Comparison of ENCODE assay signal across 10 cellular contexts in the genomic region with DNA sequence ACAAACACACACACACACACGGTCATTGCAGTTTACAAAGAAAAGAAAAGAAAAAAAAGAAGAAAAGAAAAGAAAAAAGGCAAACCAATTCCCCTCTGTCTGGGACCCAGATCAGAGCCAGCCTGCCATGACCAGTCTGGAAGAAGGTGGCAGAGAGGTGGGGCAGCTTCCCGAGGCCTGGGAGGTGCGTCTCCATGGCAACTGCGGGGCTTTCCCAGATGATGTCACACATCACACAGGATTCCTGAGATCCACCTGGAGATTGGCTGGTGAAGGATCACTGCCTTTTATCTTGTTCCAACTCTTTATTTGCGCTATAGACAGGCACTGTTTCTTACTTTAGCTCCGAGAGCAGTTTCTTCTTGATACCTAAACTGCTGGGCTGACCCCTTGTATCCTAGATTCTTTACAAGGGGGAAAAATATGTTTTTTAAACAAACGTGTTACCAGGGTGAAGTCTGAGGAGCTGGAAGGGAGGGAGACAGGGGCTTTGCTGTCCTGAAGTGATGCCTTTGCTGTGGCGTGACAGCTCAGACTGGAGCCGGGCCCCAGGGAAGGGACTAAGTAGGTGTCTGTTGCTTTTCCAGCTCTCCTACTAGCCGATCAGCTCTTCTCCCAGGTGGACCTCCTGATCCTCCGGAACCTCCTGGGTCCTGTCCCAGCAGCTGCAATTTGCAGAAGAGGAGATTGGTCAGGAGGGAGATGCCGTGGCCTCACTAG.
A peak's percentile ranks its signal among the peaks of the same experiment; 100 is the strongest.
DNase-seq lines count a peak whose midpoint lies in the region; ATAC-seq, FAIRE-seq and TF ChIP-seq lines count a peak whose summit lies in the region.
"Had no signal": no experiment of that assay in that cellular context is flagged by ENCODE, and none has a peak within 500 bp of the region (broad histone marks: within the 10 kb centered on the region; RNA-seq: fewer than 3 reads in every experiment).

No MANE protein-coding gene starts in this region.

- in situ Hi-C loops in ACHN (cut with HindIII; ENCODE audit: low pct_ligation_motif_present, low pct_unique_long_range_greater_than_20kb, low sequenced_read_pairs), result no loop called here
- in situ Hi-C loops in K562 (cut with MboI), result no loop called here
- in situ Hi-C loops in HepG2 (cut with HindIII; ENCODE audit: extremely low pct_ligation_motif_present, low pct_unique_long_range_greater_than_20kb), result no loop called here

- CTCF ChIA-PET in K562 (lab: Yijun Ruan, JAX; ENCODE audit: low intra/inter-chr PET ratio) (no interaction called here), HepG2 (lab: Yijun Ruan, JAX; ENCODE audit: low intra/inter-chr PET ratio, low total read pairs) (no interaction called here)

- POLR2A ChIA-PET in K562 (lab: Yijun Ruan, JAX), result interaction anchor here (0.7 to 0.9 kb wide), 3 partner anchors 8 to 44 kb away, joined by 3 read pairs; no protein-coding TSS in a partner anchor
- POLR2A ChIA-PET in HepG2 (lab: Yijun Ruan, JAX), result no interaction called here

- intact Hi-C loops in K562 (cut with micrococcal nuclease), result no loop called here
- intact Hi-C loops in HepG2 (cut with micrococcal nuclease; ENCODE audit: unreplicated experiment), result no loop called here

- H3K9me1 ChIP-seq in K562 (ENCODE audit: control insufficient read depth, insufficient read depth, low read length), result peaks cover 3% of the 10 kb centered on the region

- BruUV-seq in K562 (replicated peaks; lab: Mats Ljungman, UMichigan), result no TSS peak
- BruUV-seq in HepG2 (replicated peaks; lab: Mats Ljungman, UMichigan), result no TSS peak

- H4K20me1 ChIP-seq in K562 (replicated peaks; ENCODE audit: control insufficient read depth, insufficient read depth, low read length), result peaks cover 16% of the 10 kb centered on the region
- H4K20me1 ChIP-seq in HepG2 (ENCODE audit: insufficient read depth, low read length), result no peaks in the 10 kb centered on the region

- TF ChIP-seq EP300 in K562 (IDR thresholded peaks at IDR 0.05; ENCODE audit: low read length) (no peak), HepG2 (IDR thresholded peaks at IDR 0.05; ENCODE audit: low read depth in 2 of 2, low read length in 2 of 2) (no peak), HepG2 (CRISPR knock-in tag; IDR thresholded peaks at IDR 0.05; ENCODE audit: borderline replicate concordance) (no peak)

- no peak overlapping the region for H3K4me2 ChIP-seq in K562 (ENCODE audit: insufficient read depth, low read length)
- H3K4me2 ChIP-seq in HepG2 (ENCODE audit: low read depth, low read length), result no peak overlapping the region

- H3K27ac ChIP-seq in K562 (ENCODE audit: extremely low read depth, low read depth, low read length), result no peak overlapping the region
- no peak overlapping the region for H3K27ac ChIP-seq in HepG2 (ENCODE audit: extremely low read length, insufficient read depth, low read length)
- H3K27ac ChIP-seq: HL-60, sigmoid colon had no signal

- TF ChIP-seq POLR2A in K562 (conservative IDR thresholded peaks at IDR 0.05) (no peak), HepG2 (IDR thresholded peaks at IDR 0.05; ENCODE audit: insufficient read depth in 1 of 2, low read depth in 2 of 2, low read length in 2 of 2) (no peak)

- H3K79me2 ChIP-seq in K562 (ENCODE audit: control insufficient read depth, insufficient read depth, low read length), result no peaks in the 10 kb centered on the region
- no peaks in the 10 kb centered on the region for H3K79me2 ChIP-seq in HepG2 (ENCODE audit: insufficient read depth, low read length)

- H3K27me3 ChIP-seq in K562 (ENCODE audit: control insufficient read depth in 2 of 2, insufficient read depth in 2 of 2, low read length in 2 of 2) (peaks cover 0 to 22% of the 10 kb centered on the region in 2 experiments; a peak in 2 of 5 replicates), HepG2 (ENCODE audit: control insufficient read depth in 1 of 2, insufficient read depth in 2 of 2, low read length in 2 of 2) (peaks cover 4 to 48% of the 10 kb centered on the region in 2 experiments; a peak in 4 of 5 replicates)
- H3K27me3 ChIP-seq: sigmoid colon had no signal

- H3K4me1 ChIP-seq in K562 (replicated peaks in 1 of 2; ENCODE audit: control insufficient read depth in 2 of 2, insufficient read depth in 2 of 2, low read length in 2 of 2), result peaks cover 0 to 3% of the 10 kb centered on the region in 2 experiments; a peak in 3 of 5 replicates
- H3K4me1 ChIP-seq in HepG2 (ENCODE audit: insufficient read depth, low read length), result no peaks in the 10 kb centered on the region

- no peak for TF ChIP-seq CTCF in K562 (IDR thresholded peaks at IDR 0.05 in 2 of 3, conservative IDR thresholded peaks at IDR 0.05 in 1 of 3; ENCODE audit: insufficient read depth in 2 of 3, low read depth in 1 of 3, low read length in 3 of 3)
- no peak for TF ChIP-seq CTCF in HepG2 (CRISPR knock-in tag; IDR thresholded peaks at IDR 0.05)

- FAIRE-seq in K562 (lab: Jason Lieb, UNC) (no peak), HepG2 (lab: Jason Lieb, UNC) (no peak)

- whole genome bisulfite sequencing in K562 (ENCODE audit: insufficient coverage, low coverage, missing lambda C conversion rate), result 12% methylated on average over 11 of the region's 12 CpGs
- WGBS in HepG2 (ENCODE audit: low lambda C conversion rate), result 8% methylated on average over 7 of the region's 12 CpGs

- H3K9me3 ChIP-seq in K562 (replicated peaks; ENCODE audit: control insufficient read depth, insufficient read depth, low read depth, low read length) (no peaks in the 10 kb centered on the region), HepG2 (ENCODE audit: low read length) (no peaks in the 10 kb centered on the region)
- H3K9me3 ChIP-seq: sigmoid colon had no signal

- H3K9ac ChIP-seq in K562 (ENCODE audit: insufficient read depth in 1 of 2, low read depth in 2 of 2, low read length in 2 of 2) (no peak overlapping the region), HepG2 (ENCODE audit: insufficient read depth, low read depth, low read length) (no peak overlapping the region)

- H3K4me3 ChIP-seq in K562 (no peak overlapping the region), HepG2 (replicated peaks in 1 of 3; ENCODE audit: insufficient read depth in 1 of 3, low read depth in 2 of 3, low read length in 3 of 3) (no peak overlapping the region)
- H3K4me3 ChIP-seq: sigmoid colon had no signal

- no peaks in the 10 kb centered on the region for H3K36me3 ChIP-seq in K562 (ENCODE audit: control insufficient read depth, insufficient read depth, low read length)
- H3K36me3 ChIP-seq in HepG2 (replicated peaks in 1 of 2; ENCODE audit: control insufficient read depth in 1 of 2, insufficient read depth in 2 of 2, low read length in 2 of 2), result no peaks in the 10 kb centered on the region
- H3K36me3 ChIP-seq: sigmoid colon had no signal

- no peak for TF ChIP-seq RAD21 in K562 (CRISPR knock-in tag; conservative IDR thresholded peaks at IDR 0.05 in 1 of 2, IDR thresholded peaks at IDR 0.05 in 1 of 2)
- no peak for TF ChIP-seq RAD21 in HepG2 (CRISPR knock-in tag; IDR thresholded peaks at IDR 0.05)

- no peak for ATAC-seq in K562
- no peak for ATAC-seq in HepG2
- ATAC-seq in HG02852 (IDR thresholded peaks at IDR 0.05; ENCODE audit: unreplicated experiment), result no peak
- ATAC-seq in GM18867 (IDR thresholded peaks at IDR 0.05; ENCODE audit: unreplicated experiment), result no peak

- no peak overlapping the region for H2AFZ ChIP-seq in K562 (ENCODE audit: low read depth, low read length)
- no peak overlapping the region for H2AFZ ChIP-seq in HepG2 (ENCODE audit: low read length)

- peak; percentile 87 for DNase-seq in ACHN
- peak; percentile 29 for DNase-seq in NCI-H128 (lab: John Stamatoyannopoulos, UW; ENCODE audit: unreplicated experiment)
- no peak for DNase-seq in K562 (ENCODE audit: extremely low read depth in 1 of 4, low spot score in 3 of 4)
- peak; percentile 20 for DNase-seq in HepG2 (ENCODE audit: low spot score)
- no peak for DNase-seq in T-helper 2 cell
- no peak for DNase-seq in C1 segment of cervical spinal cord (lab: John Stamatoyannopoulos, UW)
- DNase-seq: sigmoid colon had no signal

TF ChIP-seq in K562, 482 proteins besides CTCF, POLR2A, EP300 and RAD21:
- TF ChIP-seq TAF1 (IDR thresholded peaks at IDR 0.05; ENCODE audit: control insufficient read depth, extremely low read depth, insufficient read depth, low read length, severe bottlenecking), result no peak
- TF ChIP-seq RFX1 (IDR thresholded peaks at IDR 0.05), result peak; percentile 66
- no peak for TF ChIP-seq MAFF (IDR thresholded peaks at IDR 0.05; ENCODE audit: low read length)

TF ChIP-seq in HepG2, 621 proteins besides CTCF, POLR2A, EP300 and RAD21 (continues in another document):
- peak; percentile 82; the same call in 1 of the 2 replicates for TF ChIP-seq RELA (CRISPR knock-in tag; IDR thresholded peaks at IDR 0.05)
- TF ChIP-seq, protein P1, sequence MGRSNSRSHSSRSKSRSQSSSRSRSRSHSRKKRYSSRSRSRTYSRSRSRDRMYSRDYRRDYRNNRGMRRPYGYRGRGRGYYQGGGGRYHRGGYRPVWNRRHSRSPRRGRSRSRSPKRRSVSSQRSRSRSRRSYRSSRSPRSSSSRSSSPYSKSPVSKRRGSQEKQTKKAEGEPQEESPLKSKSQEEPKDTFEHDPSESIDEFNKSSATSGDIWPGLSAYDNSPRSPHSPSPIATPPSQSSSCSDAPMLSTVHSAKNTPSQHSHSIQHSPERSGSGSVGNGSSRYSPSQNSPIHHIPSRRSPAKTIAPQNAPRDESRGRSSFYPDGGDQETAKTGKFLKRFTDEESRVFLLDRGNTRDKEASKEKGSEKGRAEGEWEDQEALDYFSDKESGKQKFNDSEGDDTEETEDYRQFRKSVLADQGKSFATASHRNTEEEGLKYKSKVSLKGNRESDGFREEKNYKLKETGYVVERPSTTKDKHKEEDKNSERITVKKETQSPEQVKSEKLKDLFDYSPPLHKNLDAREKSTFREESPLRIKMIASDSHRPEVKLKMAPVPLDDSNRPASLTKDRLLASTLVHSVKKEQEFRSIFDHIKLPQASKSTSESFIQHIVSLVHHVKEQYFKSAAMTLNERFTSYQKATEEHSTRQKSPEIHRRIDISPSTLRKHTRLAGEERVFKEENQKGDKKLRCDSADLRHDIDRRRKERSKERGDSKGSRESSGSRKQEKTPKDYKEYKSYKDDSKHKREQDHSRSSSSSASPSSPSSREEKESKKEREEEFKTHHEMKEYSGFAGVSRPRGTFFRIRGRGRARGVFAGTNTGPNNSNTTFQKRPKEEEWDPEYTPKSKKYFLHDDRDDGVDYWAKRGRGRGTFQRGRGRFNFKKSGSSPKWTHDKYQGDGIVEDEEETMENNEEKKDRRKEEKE (IDR thresholded peaks at IDR 0.05), result no peak
- no peak for TF ChIP-seq SIN3A (IDR thresholded peaks at IDR 0.05; ENCODE audit: borderline replicate concordance, low read depth, low read length)
- no peak for TF ChIP-seq KLF12 (CRISPR knock-in tag; IDR thresholded peaks at IDR 0.05; ENCODE audit: borderline replicate concordance)
- TF ChIP-seq ZC3H4 (CRISPR knock-in tag; IDR thresholded peaks at IDR 0.05; ENCODE audit: borderline replicate concordance), result no peak
- TF ChIP-seq ISX (CRISPR knock-in tag; conservative IDR thresholded peaks at IDR 0.05), result no peak
- no peak for TF ChIP-seq STAT5B (CRISPR knock-in tag; IDR thresholded peaks at IDR 0.05)
- TF ChIP-seq CCDC6 (CRISPR knock-in tag; IDR thresholded peaks at IDR 0.05), result no peak
- TF ChIP-seq MEIS1 (CRISPR knock-in tag; IDR thresholded peaks at IDR 0.05; ENCODE audit: borderline replicate concordance), result no peak
- no peak for TF ChIP-seq ZNF7 (CRISPR knock-in tag; IDR thresholded peaks at IDR 0.05)

Comparison
In these comparisons a context has a peak if more than half of its experiments do, and no peak if none do; other contexts are left out.
1. DNase-seq: peak in ACHN (single experiment), NCI-H128 (single experiment) and HepG2 (single experiment); none in K562 (0 of 4), T-helper 2 cell (0 of 5) and C1 segment of cervical spinal cord (0 of 14).